12 cellular contexts compared by ENCODE assay signal in genomic region chrX:37896491-37896890, GRCh38.
"Had no signal": no experiment of that assay in that cellular context is flagged by ENCODE, and none has a peak within 500 bp of the region (broad histone marks: within the 10 kb centered on the region; RNA-seq: fewer than 3 reads in every experiment).

No MANE protein-coding gene starts in this region.

- H3K9me3 Mint-ChIP-seq: activated naive CD4-positive, alpha-beta T cell treated with anti-CD3 and anti-CD28 coated beads, Interleukin-2, amount 50 U/mL, for 24 hours; natural killer cell; stimulated activated naive B cell treated with anti-CD40 and anti-IgM and Interleukin-4, amounts not matched to agents 10 μg/mL and 1 μg/mL and 100 μg/mL, for 72 hours had no signal

- DNase-seq: activated CD4-positive, alpha-beta T cell treated with anti-CD3 and anti-CD28 coated beads for 1 hour; activated gamma-delta T cell; cortex of kidney; erythroblast; left cardiac atrium; mesendoderm; natural killer cell; stimulated activated naive B cell treated with anti-CD40 and anti-IgM and Interleukin-4, amounts not matched to agents 10 μg/mL and 1 μg/mL and 100 μg/mL, for 72 hours; T-helper 2 cell; tibial artery; WERI-Rb-1 had no signal

- H3K27me3 Mint-ChIP-seq: activated naive CD4-positive, alpha-beta T cell treated with anti-CD3 and anti-CD28 coated beads, Interleukin-2, amount 50 U/mL, for 24 hours had no signal

- H3K27ac Mint-ChIP-seq: activated naive CD4-positive, alpha-beta T cell treated with anti-CD3 and anti-CD28 coated beads, Interleukin-2, amount 50 U/mL, for 24 hours; natural killer cell; stimulated activated naive B cell treated with anti-CD40 and anti-IgM and Interleukin-4, amounts not matched to agents 10 μg/mL and 1 μg/mL and 100 μg/mL, for 72 hours had no signal

- H3K36me3 Mint-ChIP-seq: activated naive CD4-positive, alpha-beta T cell treated with anti-CD3 and anti-CD28 coated beads, Interleukin-2, amount 50 U/mL, for 24 hours; natural killer cell; stimulated activated naive B cell treated with anti-CD40 and anti-IgM and Interleukin-4, amounts not matched to agents 10 μg/mL and 1 μg/mL and 100 μg/mL, for 72 hours had no signal

- H3K4me3 Mint-ChIP-seq: activated naive CD4-positive, alpha-beta T cell treated with anti-CD3 and anti-CD28 coated beads, Interleukin-2, amount 50 U/mL, for 24 hours; natural killer cell; stimulated activated naive B cell treated with anti-CD40 and anti-IgM and Interleukin-4, amounts not matched to agents 10 μg/mL and 1 μg/mL and 100 μg/mL, for 72 hours had no signal

- H3K4me1 Mint-ChIP-seq: activated naive CD4-positive, alpha-beta T cell treated with anti-CD3 and anti-CD28 coated beads, Interleukin-2, amount 50 U/mL, for 24 hours; natural killer cell; stimulated activated naive B cell treated with anti-CD40 and anti-IgM and Interleukin-4, amounts not matched to agents 10 μg/mL and 1 μg/mL and 100 μg/mL, for 72 hours had no signal
